5 cellular contexts compared by ENCODE assay signal in genomic region chr15:32370064-32370463, GRCh38. TPM values are rescaled to one million over a fixed set of nuclear protein-coding genes. Genes with fewer than 3 reads are reported as not detected.
"Had no signal": no experiment of that assay in that cellular context is flagged by ENCODE, and none has a peak within 500 bp of the region (broad histone marks: within the 10 kb centered on the region; RNA-seq: fewer than 3 reads in every experiment).

No MANE protein-coding gene starts in this region.

RNA-seq across cellular contexts. Expression of gene GOLGA8K, which starts 33.0 kb away (rescaled TPM):
- total RNA-seq: HepG2, HT-29, IMR-90, K562 had no signal
- polyA plus RNA-seq: IgD-negative memory B cell, IMR-90 had no signal
